11 cellular contexts compared by ENCODE assay signal in the genomic region with DNA sequence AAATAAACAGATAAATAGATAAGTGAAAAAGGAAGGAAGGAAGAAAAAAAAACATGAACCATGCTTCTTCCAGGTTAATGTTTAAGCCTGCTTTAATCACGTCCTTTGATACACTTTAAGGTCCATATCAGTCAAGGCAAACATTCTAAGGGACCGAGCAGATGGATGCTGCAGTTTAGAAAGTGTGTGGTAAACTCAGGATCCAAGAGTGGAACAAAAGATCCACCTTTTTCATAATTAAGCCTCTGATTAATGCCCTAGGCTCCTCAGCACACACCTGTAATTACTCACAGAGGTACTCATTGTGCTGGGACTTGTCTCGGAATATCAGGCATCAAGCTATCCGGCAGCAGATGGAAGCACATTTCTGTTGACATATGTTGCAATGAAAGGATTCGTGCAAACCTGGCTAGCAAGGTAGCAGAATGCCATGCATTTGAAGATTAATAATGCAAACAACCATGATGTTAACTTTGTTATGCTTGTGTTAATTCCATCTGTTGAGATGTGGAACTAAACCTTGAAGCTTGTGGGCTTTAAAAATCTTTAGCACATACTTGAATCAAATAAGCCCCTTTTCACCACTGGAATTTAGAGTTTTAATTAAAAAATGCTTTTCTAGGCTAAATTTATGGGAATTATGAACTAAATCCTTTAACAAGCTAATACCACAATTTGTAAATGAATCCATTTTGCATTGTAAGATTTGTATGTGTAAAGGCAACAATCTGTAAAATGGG.
DNase-seq lines count a peak whose midpoint lies in the region; ATAC-seq lines count a peak whose summit lies in the region.
"Had no signal": no experiment of that assay in that cellular context is flagged by ENCODE, and none has a peak within 500 bp of the region (broad histone marks: within the 10 kb centered on the region; RNA-seq: fewer than 3 reads in every experiment).

No MANE protein-coding gene starts in this region.

- DNase-seq in HuH-7 (ENCODE audit: low spot score) (peak; percentile 39), NCI-H446 treated with DMSO at 0.1 percent for 48 hours (lab: John Stamatoyannopoulos, UW) (peak; percentile 68), cerebellar nuclear complex (lab: John Stamatoyannopoulos, UW) (peak; percentile 50 to 85), mesenteric fat pad (ENCODE audit: low spot score) (no peak)
- no peak for DNase-seq in activated naive CD4-positive, alpha-beta T cell treated with anti-CD3 and anti-CD28 coated beads, Interleukin-2, amount 50 U/mL, for 16 hours
- DNase-seq: GM23248 had no signal

- H3K4me3 ChIP-seq in skin epidermis = no peak overlapping the region
- H3K4me3 ChIP-seq: coronary artery, GM23248 had no signal

- ATAC-seq in GM21367 (IDR thresholded peaks at IDR 0.05; ENCODE audit: unreplicated experiment) = no peak
- ATAC-seq: Panc1, sciatic nerve had no signal

- peak overlapping the region in 15 of 21 experiments; percentile 34 to 79 (median 66) for H3K27ac ChIP-seq in skin epidermis
- H3K27ac ChIP-seq: coronary artery, GM23248 had no signal

Comparison
In these comparisons a context has a peak if more than half of its experiments do, and no peak if none do; other contexts are left out.
1. DNase-seq: peak in HuH-7 (single experiment), NCI-H446 treated with DMSO at 0.1 percent for 48 hours (single experiment) and cerebellar nuclear complex (2 of 2); none in mesenteric fat pad (single experiment) and activated naive CD4-positive, alpha-beta T cell treated with anti-CD3 and anti-CD28 coated beads, Interleukin-2, amount 50 U/mL, for 16 hours (single experiment).